Comparison of ENCODE assay signal across 7 cellular contexts in genomic region chr15:75842722-75843617, GRCh38. TPM values are rescaled to one million over a fixed set of nuclear protein-coding genes. Genes with fewer than 3 reads are reported as not detected.
A peak's percentile ranks its signal among the peaks of the same experiment; 100 is the strongest.
DNase-seq lines count a peak whose midpoint lies in the region; ATAC-seq and TF ChIP-seq lines count a peak whose summit lies in the region.

UBE2Q2 (plus strand) TSS chr15:75843447; CDS start chr15:75843667, 220 bp downstream.

- peaks cover 2% of the 10 kb centered on the region for H3K9me3 Mint-ChIP-seq in chondrocyte (ENCODE audit: low read depth)

- peak within 1 kb of the TSS; percentile 93 for H3K4me3 Mint-ChIP-seq in chondrocyte (ENCODE audit: unreplicated experiment)

- H3K27me3 Mint-ChIP-seq in chondrocyte (ENCODE audit: low read depth), result no peaks in the 10 kb centered on the region

- H3K36me3 Mint-ChIP-seq in chondrocyte (ENCODE audit: low read depth), result peaks cover 5% of the 10 kb centered on the region

- ATAC-seq in GM18498 (IDR thresholded peaks at IDR 0.05; ENCODE audit: unreplicated experiment), result peak; percentile 59
- ATAC-seq in HG02885 (IDR thresholded peaks at IDR 0.05; ENCODE audit: poor library complexity, unreplicated experiment), result peak; percentile 61

- peak within 1 kb of the TSS; percentile 90 for H3K27ac Mint-ChIP-seq in chondrocyte (ENCODE audit: unreplicated experiment)

- peak; percentile 77 for DNase-seq in NCI-H2227 treated with DMSO at 0.1 percent for 48 hours (lab: John Stamatoyannopoulos, UW)
- peak; percentile 42 to 62 for DNase-seq in activated CD4-positive, alpha-beta T cell treated with anti-CD3 and anti-CD28 coated beads for 24 hours (ENCODE audit: low read depth in 2 of 2)
- no peak for DNase-seq in chondrocyte (ENCODE audit: low spot score)
- DNase-seq in kidney glomerular epithelial cell (lab: John Stamatoyannopoulos, UW), result peak; percentile 34
- DNase-seq in stimulated activated CD4-positive, alpha-beta T cell treated with anti-CD3 and anti-CD28 coated beads, Interleukin-1b, Interleukin-23, amount 100 ng/mL, for 24 hours (ENCODE audit: low read depth in 4 of 4, low spot score in 1 of 4), result peak; percentile 47 to 57 (median 48)

- H3K4me1 Mint-ChIP-seq in chondrocyte (ENCODE audit: low read depth), result peaks cover 58% of the 10 kb centered on the region

- TF ChIP-seq CTCF in chondrocyte (IDR thresholded peaks at IDR 0.05), result peak; percentile 21

RNA-seq across cellular contexts. Expression of gene UBE2Q2, which starts in this region (rescaled TPM):
- 60.6 to 77.5 TPM (median 62.1 TPM) in 3 replicates for total RNA-seq in chondrocyte
